8 cellular contexts compared by ENCODE assay signal in genomic region chr22:35409783-35410662, GRCh38. TPM values are rescaled to one million over a fixed set of nuclear protein-coding genes. Genes with fewer than 3 reads are reported as not detected.
DNase-seq lines count a peak whose midpoint lies in the region; ATAC-seq and TF ChIP-seq lines count a peak whose summit lies in the region.

No MANE protein-coding gene starts in this region.

- H3K27me3 ChIP-seq in tibial artery = no peaks in the 10 kb centered on the region
- no peaks in the 10 kb centered on the region for H3K27me3 ChIP-seq in suprapubic skin

- TF ChIP-seq EP300 in suprapubic skin (IDR thresholded peaks at IDR 0.05) = no peak

- no peaks in the 10 kb centered on the region for H3K4me1 ChIP-seq in tibial artery
- no peaks in the 10 kb centered on the region for H3K4me1 ChIP-seq in suprapubic skin

- TF ChIP-seq CTCF in GM10248 (IDR thresholded peaks at IDR 0.05; ENCODE audit: control extremely low read depth, extremely low read depth, low read depth, missing control alignments) (no peak), tibial artery (IDR thresholded peaks at IDR 0.05) (no peak), suprapubic skin (IDR thresholded peaks at IDR 0.05) (no peak)

- H3K9me3 Mint-ChIP-seq in central memory CD8-positive, alpha-beta T cell = no peaks in the 10 kb centered on the region
- no peaks in the 10 kb centered on the region for H3K9me3 Mint-ChIP-seq in stimulated activated naive B cell treated with anti-CD40 and anti-IgM and Interleukin-4, amounts not matched to agents 10 μg/mL and 1 μg/mL and 100 μg/mL, for 72 hours

- ATAC-seq in GM19467 (IDR thresholded peaks at IDR 0.05; ENCODE audit: unreplicated experiment) = peak; percentile 55
- ATAC-seq in HG03571 (IDR thresholded peaks at IDR 0.05; ENCODE audit: unreplicated experiment) = peak; percentile 65
- ATAC-seq in central memory CD8-positive, alpha-beta T cell (replicated peaks; ENCODE audit: extremely low read depth, poor library complexity, severe bottlenecking) = peak; percentile 89
- ATAC-seq in stimulated activated naive B cell treated with anti-CD40 and anti-IgM and Interleukin-4, amounts not matched to agents 10 μg/mL and 1 μg/mL and 100 μg/mL, for 72 hours (replicated peaks) = peak; percentile 90 to 93

- H3K4me3 Mint-ChIP-seq in central memory CD8-positive, alpha-beta T cell = no peak overlapping the region
- H3K4me3 Mint-ChIP-seq in stimulated activated naive B cell treated with anti-CD40 and anti-IgM and Interleukin-4, amounts not matched to agents 10 μg/mL and 1 μg/mL and 100 μg/mL, for 72 hours = peak overlapping the region; percentile 61 to 86

- H3K27ac ChIP-seq in tibial artery (no peak overlapping the region), suprapubic skin (no peak overlapping the region)

- H3K4me3 ChIP-seq in tibial artery (no peak overlapping the region), suprapubic skin (no peak overlapping the region)

- H3K36me3 ChIP-seq in tibial artery (peaks cover 56 to 100% (median 90%) of the 10 kb centered on the region in 3 donors), suprapubic skin (peaks cover 97% of the 10 kb centered on the region)

- peaks cover 26% of the 10 kb centered on the region for H3K4me1 Mint-ChIP-seq in central memory CD8-positive, alpha-beta T cell
- H3K4me1 Mint-ChIP-seq in stimulated activated naive B cell treated with anti-CD40 and anti-IgM and Interleukin-4, amounts not matched to agents 10 μg/mL and 1 μg/mL and 100 μg/mL, for 72 hours = peaks cover 43 to 70% of the 10 kb centered on the region in 2 donors

- DNase-seq in GM10248 (ENCODE audit: extremely low spot score) (peak; percentile 86), tibial artery (no peak), NCI-H446 (lab: John Stamatoyannopoulos, UW) (no peak), suprapubic skin (ENCODE audit: low spot score in 2 of 2) (no peak)
- DNase-seq in central memory CD8-positive, alpha-beta T cell (ENCODE audit: low spot score in 2 of 2) = peak in 1 of 2 donors; percentile 17
- peak; percentile 93 for DNase-seq in stimulated activated naive B cell treated with anti-CD40 and anti-IgM and Interleukin-4, amounts not matched to agents 10 μg/mL and 1 μg/mL and 100 μg/mL, for 72 hours

- H3K27me3 Mint-ChIP-seq in central memory CD8-positive, alpha-beta T cell = no peaks in the 10 kb centered on the region
- H3K27me3 Mint-ChIP-seq in stimulated activated naive B cell treated with anti-CD40 and anti-IgM and Interleukin-4, amounts not matched to agents 10 μg/mL and 1 μg/mL and 100 μg/mL, for 72 hours = no peaks in the 10 kb centered on the region

- H3K27ac Mint-ChIP-seq in central memory CD8-positive, alpha-beta T cell (ENCODE audit: low read depth) = peak overlapping the region; percentile 81
- H3K27ac Mint-ChIP-seq in stimulated activated naive B cell treated with anti-CD40 and anti-IgM and Interleukin-4, amounts not matched to agents 10 μg/mL and 1 μg/mL and 100 μg/mL, for 72 hours = peak overlapping the region; percentile 99

- CTCF ChIA-PET in GM10248 (lab: Yijun Ruan, JAX) = interaction anchor here (0.8 to 7.8 kb wide), 20 partner anchors 10 to 173 kb away, joined by 3 to 47 read pairs (median 4); no protein-coding TSS in a partner anchor

- TF ChIP-seq POLR2A in suprapubic skin (IDR thresholded peaks at IDR 0.05) = no peak

- H3K36me3 Mint-ChIP-seq in central memory CD8-positive, alpha-beta T cell (ENCODE audit: insufficient read depth) = peaks cover 53% of the 10 kb centered on the region
- H3K36me3 Mint-ChIP-seq in stimulated activated naive B cell treated with anti-CD40 and anti-IgM and Interleukin-4, amounts not matched to agents 10 μg/mL and 1 μg/mL and 100 μg/mL, for 72 hours = peaks cover 65 to 71% of the 10 kb centered on the region in 2 donors

- H3K9me3 ChIP-seq in tibial artery (no peaks in the 10 kb centered on the region), suprapubic skin (no peaks in the 10 kb centered on the region)

- intact Hi-C loops in tibial artery (cut with DNase I; ENCODE audit: low total_unique reads) = loop anchor here (10.0 kb wide), 1 partner anchor 65 kb away; no protein-coding TSS in a partner anchor

- POLR2A ChIA-PET in GM10248 (lab: Yijun Ruan, JAX) = interaction anchor here (0.5 to 1.3 kb wide), 3 partner anchors 13 to 39 kb away, joined by 3 to 4 read pairs (median 3); no protein-coding TSS in a partner anchor

- WGBS in suprapubic skin = 81% methylated on average over 15 of the region's 16 CpGs

RNA-seq across cellular contexts. Expression of gene MCM5, which starts 10.1 kb away (rescaled TPM):
- total RNA-seq in suprapubic skin = 10 to 100 TPM; 19.7 to 41.3 (median 32.6) TPM

RNA-seq across cellular contexts. Expression of gene HMOX1, which starts 29.1 kb away (rescaled TPM):
- total RNA-seq in suprapubic skin = 10 to 100 TPM; 13.6 to 95.7 (median 61.8) TPM

Comparison
In these comparisons a context has a peak if more than half of its experiments do, and no peak if none do; other contexts are left out.
1. DNase-seq: peak in GM10248 (single experiment) and stimulated activated naive B cell treated with anti-CD40 and anti-IgM and Interleukin-4, amounts not matched to agents 10 μg/mL and 1 μg/mL and 100 μg/mL, for 72 hours (single experiment); none in tibial artery (0 of 2), NCI-H446 (0 of 2) and suprapubic skin (0 of 2).
2. Peak in every context shown above with its lines, with median percentiles within 50 percentile points of each other: ATAC-seq.